29 cellular contexts compared by ENCODE assay signal in the genomic region with DNA sequence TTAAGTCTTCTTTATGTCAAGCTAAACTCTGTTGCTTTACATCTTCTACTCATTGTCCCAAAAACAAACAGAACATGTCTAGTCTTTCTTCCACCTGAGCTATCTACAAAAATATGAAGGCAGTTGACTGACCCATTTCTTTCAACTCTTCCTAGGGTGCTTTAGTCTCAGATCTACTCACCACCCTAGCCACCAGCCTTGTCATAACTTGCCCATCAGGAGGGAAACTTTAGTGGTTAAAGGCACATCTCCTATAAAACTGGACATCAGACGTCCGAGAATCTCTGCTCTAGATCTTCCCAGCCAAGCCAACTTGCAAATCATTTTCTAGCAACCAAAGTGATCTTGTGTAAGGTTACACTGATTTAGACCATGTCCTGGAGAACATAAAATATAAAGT.
"Had no signal": no experiment of that assay in that cellular context is flagged by ENCODE, and none has a peak within 500 bp of the region (broad histone marks: within the 10 kb centered on the region; RNA-seq: fewer than 3 reads in every experiment).

No MANE protein-coding gene starts in this region.

- DNase-seq: nephron progenitor cell; nucleus accumbens; ovary; posterior cingulate gyrus; psoas muscle; right cardiac atrium; right lobe of liver; sigmoid colon; small intestine; stimulated activated CD4-positive, alpha-beta T cell treated with anti-CD3 and anti-CD28 coated beads, Interleukin-15, amount 100 ng/mL, for 24 hours; stimulated activated CD4-positive, alpha-beta T cell treated with anti-CD3 and anti-CD28 coated beads, Interleukin-2, amount 100 ng/mL, for 24 hours; stimulated activated CD4-positive, alpha-beta T cell treated with anti-CD3 and anti-CD28 coated beads, Interleukin-2, amount 100 ng/mL, for 48 hours; stimulated activated CD4-positive, alpha-beta T cell treated with anti-CD3 and anti-CD28 coated beads, Interleukin-4, amount 100 ng/mL, for 24 hours; stimulated activated naive B cell treated with anti-CD40 and anti-IgM and Interleukin-4, amounts not matched to agents 10 μg/mL and 1 μg/mL and 100 μg/mL, for 72 hours; stimulated activated naive CD4-positive, alpha-beta T cell treated with Interleukin-2 at 50 U/mL for 16 hours; stomach; thyroid gland; trophoblast cell; upper lobe of left lung had no signal

- H3K36me3 ChIP-seq: neutrophil, ovary, right lobe of liver, sigmoid colon, stomach, thoracic aorta, thyroid gland, tibial nerve, upper lobe of left lung, vagina had no signal

- H3K9me3 Mint-ChIP-seq: nephron progenitor cell; neural crest cell; stimulated activated naive B cell treated with anti-CD40 and anti-IgM and Interleukin-4, amounts not matched to agents 10 μg/mL and 1 μg/mL and 100 μg/mL, for 72 hours; stimulated activated naive CD8-positive, alpha-beta T cell treated with anti-CD3 and anti-CD28 coated beads, Interleukin-15, Interleukin-2, amounts not matched to agents 100 ng/mL and 50 ng/mL, for 24 hours had no signal

- ATAC-seq: natural killer cell treated with Interleukin-12 subunit alpha and Interleukin-12 subunit beta and Interleukin-15 and Interleukin-18, amount 100 ng/mL, for 72 hours; psoas muscle; right cardiac atrium; right lobe of liver; stimulated activated effector memory CD8-positive, alpha-beta T cell treated with anti-CD3 and anti-CD28 coated beads, Interleukin-12 subunit alpha, Interleukin-12 subunit beta, amount 100 ng/mL, for 72 hours; stimulated activated naive B cell treated with anti-CD40 and anti-IgM and Interleukin-4, amounts not matched to agents 10 μg/mL and 1 μg/mL and 100 μg/mL, for 72 hours had no signal

- H3K4me3 Mint-ChIP-seq: natural killer cell treated with Interleukin-12 subunit alpha and Interleukin-12 subunit beta and Interleukin-15 and Interleukin-18, amount 100 ng/mL, for 72 hours; nephron progenitor cell; neural crest cell; stimulated activated effector memory CD8-positive, alpha-beta T cell treated with anti-CD3 and anti-CD28 coated beads, Interleukin-12 subunit alpha, Interleukin-12 subunit beta, amount 100 ng/mL, for 72 hours; stimulated activated naive B cell treated with anti-CD40 and anti-IgM and Interleukin-4, amounts not matched to agents 10 μg/mL and 1 μg/mL and 100 μg/mL, for 72 hours; stimulated activated naive CD8-positive, alpha-beta T cell treated with anti-CD3 and anti-CD28 coated beads, Interleukin-15, Interleukin-2, amounts not matched to agents 100 ng/mL and 50 ng/mL, for 24 hours had no signal

- H3K9me3 ChIP-seq: neutrophil, ovary, psoas muscle, right lobe of liver, sigmoid colon, stomach, thoracic aorta, thyroid gland, tibial nerve, upper lobe of left lung, vagina had no signal

- H3K27me3 Mint-ChIP-seq: natural killer cell treated with Interleukin-12 subunit alpha and Interleukin-12 subunit beta and Interleukin-15 and Interleukin-18, amount 100 ng/mL, for 72 hours; stimulated activated naive B cell treated with anti-CD40 and anti-IgM and Interleukin-4, amounts not matched to agents 10 μg/mL and 1 μg/mL and 100 μg/mL, for 72 hours; stimulated activated naive CD8-positive, alpha-beta T cell treated with anti-CD3 and anti-CD28 coated beads, Interleukin-15, Interleukin-2, amounts not matched to agents 100 ng/mL and 50 ng/mL, for 24 hours had no signal

- H3K4me1 Mint-ChIP-seq: nephron progenitor cell; neural crest cell; stimulated activated effector memory CD8-positive, alpha-beta T cell treated with anti-CD3 and anti-CD28 coated beads, Interleukin-12 subunit alpha, Interleukin-12 subunit beta, amount 100 ng/mL, for 72 hours; stimulated activated naive B cell treated with anti-CD40 and anti-IgM and Interleukin-4, amounts not matched to agents 10 μg/mL and 1 μg/mL and 100 μg/mL, for 72 hours had no signal

- H3K4me3 ChIP-seq: ovary, psoas muscle, right lobe of liver, sigmoid colon, stomach, thoracic aorta, thyroid gland, tibial nerve, upper lobe of left lung, vagina had no signal

- H3K27ac Mint-ChIP-seq: natural killer cell treated with Interleukin-12 subunit alpha and Interleukin-12 subunit beta and Interleukin-15 and Interleukin-18, amount 100 ng/mL, for 72 hours; nephron progenitor cell; progenitor cell of endocrine pancreas; stimulated activated effector memory CD8-positive, alpha-beta T cell treated with anti-CD3 and anti-CD28 coated beads, Interleukin-12 subunit alpha, Interleukin-12 subunit beta, amount 100 ng/mL, for 72 hours; stimulated activated naive B cell treated with anti-CD40 and anti-IgM and Interleukin-4, amounts not matched to agents 10 μg/mL and 1 μg/mL and 100 μg/mL, for 72 hours; stimulated activated naive CD8-positive, alpha-beta T cell treated with anti-CD3 and anti-CD28 coated beads, Interleukin-15, Interleukin-2, amounts not matched to agents 100 ng/mL and 50 ng/mL, for 24 hours had no signal

- H3K27ac ChIP-seq: neutrophil, ovary, parathyroid adenoma, psoas muscle, right lobe of liver, sigmoid colon, stomach, thoracic aorta, thyroid gland, tibial nerve, upper lobe of left lung, vagina had no signal

- H2AFZ ChIP-seq: parathyroid adenoma had no signal

- H3K79me2 ChIP-seq: parathyroid adenoma had no signal

- H3K4me1 ChIP-seq: parathyroid adenoma, psoas muscle, right lobe of liver, sigmoid colon, stomach, thyroid gland, tibial nerve, upper lobe of left lung, vagina had no signal

- H3K27me3 ChIP-seq: neutrophil, ovary, right lobe of liver, sigmoid colon, stomach, thyroid gland, tibial nerve, upper lobe of left lung, vagina had no signal

- H3K36me3 Mint-ChIP-seq: natural killer cell treated with Interleukin-12 subunit alpha and Interleukin-12 subunit beta and Interleukin-15 and Interleukin-18, amount 100 ng/mL, for 72 hours; stimulated activated effector memory CD8-positive, alpha-beta T cell treated with anti-CD3 and anti-CD28 coated beads, Interleukin-12 subunit alpha, Interleukin-12 subunit beta, amount 100 ng/mL, for 72 hours had no signal

- H3K9ac ChIP-seq: parathyroid adenoma had no signal
